ENCODE assay signal across 25 cellular contexts in genomic region chr10:7626283-7626682, GRCh38. TPM values are rescaled to one million over a fixed set of nuclear protein-coding genes. Genes with fewer than 3 reads are reported as not detected.
DNase-seq lines count a peak whose midpoint lies in the region; ATAC-seq, FAIRE-seq and TF ChIP-seq lines count a peak whose summit lies in the region.
"Had no signal": no experiment of that assay in that cellular context is flagged by ENCODE, and none has a peak within 500 bp of the region (broad histone marks: within the 10 kb centered on the region; RNA-seq: fewer than 3 reads in every experiment).

No MANE protein-coding gene starts in this region.

- H3K4me1 ChIP-seq in A549 (0 out of 3 replicates have a peak, but pooled peaks cover 6% of the 10 kb centered on the region), gastroesophageal sphincter (peaks cover 0 to 31% (median 4%) of the 10 kb centered on the region in 3 donors), sigmoid colon (peaks cover 0 to 39% (median 29%) of the 10 kb centered on the region in 4 donors)
- H3K4me1 ChIP-seq: right atrium auricular region, tibial artery had no signal

- no peak for TF ChIP-seq CTCF in A549 (IDR thresholded peaks at IDR 0.05)
- no peak for TF ChIP-seq CTCF in gastroesophageal sphincter (IDR thresholded peaks at IDR 0.05)
- TF ChIP-seq CTCF in sigmoid colon (IDR thresholded peaks at IDR 0.05) = no peak

- H3K9me3 ChIP-seq in A549 (no peaks in the 10 kb centered on the region), gastroesophageal sphincter (no peaks in the 10 kb centered on the region), sigmoid colon (no peaks in the 10 kb centered on the region)
- H3K9me3 ChIP-seq: heart left ventricle, right atrium auricular region, tibial artery had no signal

- WGBS in A549 (ENCODE audit: missing lambda C conversion rate) = 25% methylated on average over 10 of the region's 10 CpGs
- WGBS in gastroesophageal sphincter (ENCODE audit: low coverage in 1 of 2), 2 donors = 0 to 23% methylated on average over 2 to 10 of the region's 10 CpGs
- WGBS in sigmoid colon, 2 donors = 71 to 82% methylated on average over 10 of the region's 10 CpGs

- intact Hi-C loops in sigmoid colon (cut with DNase I) = no loop called here

- H3K4me3 ChIP-seq in A549 (no peak overlapping the region), gastroesophageal sphincter (no peak overlapping the region), sigmoid colon (no peak overlapping the region)
- H3K4me3 ChIP-seq: heart left ventricle, right atrium auricular region, tibial artery had no signal

- H3K4me2 ChIP-seq in A549 = peak overlapping the region; percentile 21; the same call in 2 of the 3 replicates

- DNase-seq in A549 (ENCODE audit: low read depth in 1 of 2, low spot score in 1 of 2) (no peak), astrocyte of the hippocampus (ENCODE audit: low read depth, low spot score) (peak; percentile 29), sigmoid colon (no peak), NCI-H187 treated with DMSO at 0.1 percent for 48 hours (lab: John Stamatoyannopoulos, UW) (no peak), SIG-M5 treated with dmso at 0.1 percent for 504 hours (lab: John Stamatoyannopoulos, UW; ENCODE audit: unreplicated experiment) (no peak)
- DNase-seq in effector CD8-positive, alpha-beta T cell (lab: John Stamatoyannopoulos, UW) = no peak
- DNase-seq: 8988T; activated naive CD4-positive, alpha-beta T cell; activated T-cell treated with anti-CD3 and anti-CD28 coated beads, Interleukin-2, amount 50 U/mL, for 1 hour; AML-193; CD4-positive, alpha-beta memory T cell; cortex of kidney; heart left ventricle; KBM-7; naive thymus-derived CD8-positive, alpha-beta T cell; NCI-H524 treated with DMSO at 0.1 percent for 48 hours; stimulated activated naive CD8-positive, alpha-beta T cell treated with anti-CD3 and anti-CD28 coated beads, Interleukin-15, Interleukin-2, amounts not matched to agents 100 U/mL and 50 U/mL, for 24 hours; T-helper 17 cell; tibial artery had no signal

- CTCF ChIA-PET in A549 (lab: Yijun Ruan, JAX) = interaction anchor here (0.7 kb wide), 1 partner anchor 60 kb away, joined by 3 read pairs; no protein-coding TSS in a partner anchor

- peaks cover 0 to 6% of the 10 kb centered on the region in 2 donors for H3K36me3 ChIP-seq in gastroesophageal sphincter
- H3K36me3 ChIP-seq in sigmoid colon = peaks cover 0 to 11% (median 2%) of the 10 kb centered on the region in 4 donors
- H3K36me3 ChIP-seq: right atrium auricular region had no signal

- no peak for TF ChIP-seq RAD21 in A549 (conservative IDR thresholded peaks at IDR 0.05 in 1 of 2, IDR thresholded peaks at IDR 0.05 in 1 of 2)

- TF ChIP-seq POLR2A in A549 (IDR thresholded peaks at IDR 0.05; ENCODE audit: low read length) = no peak
- no peak for TF ChIP-seq POLR2A in gastroesophageal sphincter (IDR thresholded peaks at IDR 0.05)
- TF ChIP-seq POLR2A in sigmoid colon (IDR thresholded peaks at IDR 0.05) = no peak

- no peak for TF ChIP-seq EP300 in A549 (IDR thresholded peaks at IDR 0.05)
- no peak for TF ChIP-seq EP300 in gastroesophageal sphincter (IDR thresholded peaks at IDR 0.05)
- TF ChIP-seq EP300 in sigmoid colon (IDR thresholded peaks at IDR 0.05) = peak in 1 of 4 donors; percentile 6

- H3K27ac ChIP-seq in A549 (no peak overlapping the region), gastroesophageal sphincter (peak overlapping the region; percentile 1 to 79 (median 77)), sigmoid colon (peak overlapping the region; percentile 59 to 90 (median 82))
- H3K27ac ChIP-seq: right atrium auricular region, tibial artery had no signal

- H3K27me3 ChIP-seq in gastroesophageal sphincter = no peaks in the 10 kb centered on the region
- no peaks in the 10 kb centered on the region for H3K27me3 ChIP-seq in sigmoid colon
- H3K27me3 ChIP-seq: heart left ventricle, right atrium auricular region, tibial artery had no signal

- POLR2A ChIA-PET in A549 (lab: Yijun Ruan, JAX) = no interaction called here

- FAIRE-seq in A549 (lab: Jason Lieb, UNC) = no peak
- FAIRE-seq: GM18507 had no signal

- peak in 1 of 2 experiments; percentile 39; a peak in 1 of 6 replicates for ATAC-seq in A549
- peak; percentile 71 for ATAC-seq in gastroesophageal sphincter
- no peak for ATAC-seq in HG02938 (IDR thresholded peaks at IDR 0.05; ENCODE audit: unreplicated experiment)
- ATAC-seq: left colon; naive thymus-derived CD8-positive, alpha-beta T cell; stimulated activated naive CD8-positive, alpha-beta T cell treated with anti-CD3 and anti-CD28 coated beads, Interleukin-15, Interleukin-2, amounts not matched to agents 100 U/mL and 50 U/mL, for 24 hours; T-helper 17 cell had no signal

TF ChIP-seq in A549, 52 proteins besides CTCF, POLR2A, EP300 and RAD21:
- no peak for TF ChIP-seq TP53 (CRISPR knock-in tag; IDR thresholded peaks at IDR 0.05)
- no peak for TF ChIP-seq KDM1A (IDR thresholded peaks at IDR 0.05; ENCODE audit: low read depth)
TF ChIP-seq in A549: peak in this region for 0.

RNA-seq across cellular contexts. Expression of gene ITIH5, which starts 40.5 kb away (rescaled TPM):
- polyA plus RNA-seq in A549 (2011; rRNA removed) (0.05 and 0.09 TPM in 2 replicates), A549 (2017; fragmentation: RNase III; extraction: RNeasy Plus Mini Kit Qiagen cat#74134 plus additional on column Dnase treatment) (0.03 to 0.05 TPM (median 0.05 TPM) in 3 replicates), sigmoid colon (10 to 100 TPM in 1 of 3 donors, 1 to 10 TPM in 1, under 1 TPM in 1; 0.60 to 13.3 (median 1.6) TPM)
- polyA plus RNA-seq in A549 (2012; cell fraction: cytosol; rRNA removed) = 0.01 and 0.03 TPM in 2 replicates
- polyA plus RNA-seq in A549 (2012; cell fraction: nucleus; rRNA removed) = 0.04 and 0.17 TPM in 2 replicates
- polyA minus RNA-seq in A549 (2011; rRNA and poly(A)+ RNA removed) = 0.17 and 0.54 TPM in 2 replicates
- total RNA-seq in gastroesophageal sphincter (10 to 100 TPM; 36.4 to 96.0 (median 52.9) TPM), sigmoid colon (100 to 1,000 TPM in 3 of 4 donors, 10 to 100 TPM in 1; 48.2 to 126 (median 108) TPM)
- total RNA-seq: CD4-positive, alpha-beta memory T cell; HT1080; naive thymus-derived CD8-positive, alpha-beta T cell; T-helper 17 cell had no signal
- polyA plus RNA-seq: CD4-positive, alpha-beta memory T cell; naive thymus-derived CD8-positive, alpha-beta T cell had no signal

Comparison
In these comparisons a context has a peak if more than half of its experiments do, and no peak if none do; other contexts are left out.
1. H3K27ac ChIP-seq: peak in gastroesophageal sphincter (4 of 4) and sigmoid colon (4 of 4); none in A549 (0 of 2).